In the genomic region with DNA sequence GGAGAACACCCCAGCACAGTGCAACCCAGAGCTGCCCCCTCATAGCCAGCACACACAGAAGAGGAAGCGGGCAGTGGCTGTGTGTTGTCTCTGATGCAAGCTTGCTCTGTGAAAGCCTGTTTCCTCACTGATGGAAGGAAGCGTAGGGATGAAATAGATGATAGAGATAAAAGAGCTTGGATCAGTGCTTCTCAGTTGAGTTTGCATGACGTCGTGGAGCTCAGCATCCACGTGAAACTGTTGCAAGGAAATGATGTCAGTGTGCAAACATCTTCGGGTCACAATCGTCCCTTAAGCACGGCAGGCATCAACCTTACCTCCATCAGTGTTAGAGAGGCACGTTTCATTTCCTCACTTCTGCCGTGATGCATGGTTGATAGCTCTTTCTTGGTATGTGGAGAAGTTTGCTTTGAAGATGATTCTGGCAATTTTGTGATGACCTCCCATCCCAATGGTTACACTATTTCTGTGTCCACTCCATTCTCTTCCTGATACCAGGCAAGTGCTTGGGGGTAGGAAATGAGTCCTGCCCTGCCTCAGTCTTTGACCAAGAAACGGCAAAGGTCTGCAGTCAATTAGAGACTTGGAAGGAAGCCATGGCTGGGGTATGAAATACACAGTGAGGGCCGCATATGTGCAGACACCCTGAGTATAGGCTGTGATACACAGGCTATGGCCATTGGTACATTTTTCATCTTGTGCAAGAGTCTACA, we compare ENCODE assay signal across 15 cellular contexts.
DNase-seq lines count a peak whose midpoint lies in the region; ATAC-seq and TF ChIP-seq lines count a peak whose summit lies in the region.
"Had no signal": no experiment of that assay in that cellular context is flagged by ENCODE, and none has a peak within 500 bp of the region (broad histone marks: within the 10 kb centered on the region; RNA-seq: fewer than 3 reads in every experiment).

No MANE protein-coding gene starts in this region.

- no peaks in the 10 kb centered on the region for H3K36me3 Mint-ChIP-seq in activated naive CD4-positive, alpha-beta T cell treated with anti-CD3 and anti-CD28 coated beads, Interleukin-2, amount 10 ng/mL, durations not matched to agents 7 days and 5 days

- no peak overlapping the region for H3K27ac Mint-ChIP-seq in activated naive CD4-positive, alpha-beta T cell treated with anti-CD3 and anti-CD28 coated beads, Interleukin-2, amount 10 ng/mL, durations not matched to agents 7 days and 5 days

- H3K27ac ChIP-seq in angular gyrus (ENCODE audit: low read depth, low read length), result peak overlapping the region; percentile 95
- H3K27ac ChIP-seq: Peyer's patch had no signal

- no peak overlapping the region for H3K4me3 ChIP-seq in AG10803 (ENCODE audit: low read length)
- H3K4me3 ChIP-seq: HAP-1, Peyer's patch had no signal

- TF ChIP-seq CTCF in AG10803 (conservative IDR thresholded peaks at IDR 0.05; ENCODE audit: low read length), result no peak

- no peaks in the 10 kb centered on the region for H3K9me3 Mint-ChIP-seq in activated naive CD4-positive, alpha-beta T cell treated with anti-CD3 and anti-CD28 coated beads, Interleukin-2, amount 10 ng/mL, durations not matched to agents 7 days and 5 days

- no peaks in the 10 kb centered on the region for H3K27me3 Mint-ChIP-seq in activated naive CD4-positive, alpha-beta T cell treated with anti-CD3 and anti-CD28 coated beads, Interleukin-2, amount 10 ng/mL, durations not matched to agents 7 days and 5 days

- peak; percentile 61 for DNase-seq in AG10803 (ENCODE audit: low read depth)
- peak; percentile 42 to 77 for DNase-seq in NOMO-1 (lab: John Stamatoyannopoulos, UW; ENCODE audit: unreplicated experiment in 2 of 2)
- peak; percentile 24 for DNase-seq in mesenteric fat pad (ENCODE audit: low spot score)
- DNase-seq in ecto neural progenitor cell (ENCODE audit: low spot score), result no peak
- no peak for DNase-seq in activated naive CD4-positive, alpha-beta T cell treated with anti-CD3 and anti-CD28 coated beads, Interleukin-2, amount 10 ng/mL, durations not matched to agents 7 days and 5 days
- DNase-seq in activated naive CD4-positive, alpha-beta T cell (lab: John Stamatoyannopoulos, UW), result no peak
- DNase-seq: DMS53, IMR-90, NCI-H1048, NCI-H2107, Right ventricle myocardium superior had no signal

- H3K4me1 Mint-ChIP-seq in activated naive CD4-positive, alpha-beta T cell treated with anti-CD3 and anti-CD28 coated beads, Interleukin-2, amount 10 ng/mL, durations not matched to agents 7 days and 5 days, result no peaks in the 10 kb centered on the region

- CTCF ChIA-PET in activated naive CD4-positive, alpha-beta T cell treated with anti-CD3 and anti-CD28 coated beads, Interleukin-2, amount 10 ng/mL, durations not matched to agents 7 days and 5 days (lab: Charles Lee), result interaction anchor here (0.5 kb wide), 1 partner anchor 95 kb away, joined by 5 read pairs; no protein-coding TSS in a partner anchor

- no peak overlapping the region for H3K4me3 Mint-ChIP-seq in activated naive CD4-positive, alpha-beta T cell treated with anti-CD3 and anti-CD28 coated beads, Interleukin-2, amount 10 ng/mL, durations not matched to agents 7 days and 5 days

- no peak for ATAC-seq in GM19455 (IDR thresholded peaks at IDR 0.05; ENCODE audit: unreplicated experiment)

Comparison
In these comparisons a context has a peak if more than half of its experiments do, and no peak if none do; other contexts are left out.
1. DNase-seq: peak in AG10803 (single experiment), NOMO-1 (2 of 2) and mesenteric fat pad (single experiment); none in ecto neural progenitor cell (single experiment), activated naive CD4-positive, alpha-beta T cell treated with anti-CD3 and anti-CD28 coated beads, Interleukin-2, amount 10 ng/mL, durations not matched to agents 7 days and 5 days (single experiment) and activated naive CD4-positive, alpha-beta T cell (0 of 4).